Comparison of ENCODE assay signal across 18 cellular contexts in the genomic region with DNA sequence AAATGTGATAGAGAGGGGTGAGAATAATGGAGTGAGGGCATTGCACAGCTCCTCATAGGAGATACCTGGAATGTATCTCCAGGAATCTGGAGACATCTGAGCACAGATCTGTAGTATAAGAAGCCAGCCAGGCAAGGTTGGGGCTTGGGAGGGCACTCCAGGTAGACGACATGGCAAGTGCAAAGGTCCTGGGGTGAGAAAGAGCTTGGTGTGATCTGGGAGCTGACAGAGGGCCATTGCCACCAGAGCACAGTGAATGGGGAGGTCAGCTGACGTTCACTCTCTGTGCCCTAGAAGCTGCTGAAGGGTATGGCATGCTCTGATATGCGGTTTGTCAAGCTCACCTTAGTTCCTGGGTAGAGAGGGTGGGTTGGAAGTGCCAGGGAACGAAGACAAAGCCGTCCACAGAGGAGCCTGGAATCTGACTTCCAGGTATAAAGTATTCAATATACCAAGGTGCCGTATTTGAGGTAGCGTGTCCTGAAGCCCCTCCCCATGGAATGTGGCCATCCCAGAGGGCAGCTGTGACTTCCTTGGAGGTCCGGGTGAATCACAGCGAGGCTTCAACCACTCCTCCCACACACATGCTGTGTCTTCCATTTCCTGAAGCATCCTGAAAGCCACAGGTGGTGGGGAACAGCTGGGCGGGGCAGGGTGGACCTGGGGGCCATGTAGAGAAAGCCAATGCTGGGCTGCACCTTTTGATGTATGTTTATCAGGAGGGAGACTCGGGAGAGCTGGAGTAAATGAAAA.
"Had no signal": no experiment of that assay in that cellular context is flagged by ENCODE, and none has a peak within 500 bp of the region (broad histone marks: within the 10 kb centered on the region; RNA-seq: fewer than 3 reads in every experiment).

No MANE protein-coding gene starts in this region.

- H3K79me2 ChIP-seq: hepatocyte had no signal

- H3K9me3 ChIP-seq: colonic mucosa, esophagus muscularis mucosa, left ventricle myocardium inferior, neutrophil, tibial artery had no signal

- H3K36me3 ChIP-seq: colonic mucosa, esophagus muscularis mucosa, left ventricle myocardium inferior, neutrophil, tibial artery had no signal

- H3K27me3 ChIP-seq: colonic mucosa had no signal

- H3K4me2 ChIP-seq: hepatocyte had no signal

- ATAC-seq: activated T-cell treated with anti-CD3 and anti-CD28 coated beads, Interleukin-2, amount 50 U/mL, for 72 hours; naive thymus-derived CD8-positive, alpha-beta T cell; stimulated activated memory B cell treated with anti-CD40 and anti-IgM and Interleukin-4, amounts not matched to agents 10 μg/mL and 1 μg/mL and 100 μg/mL, for 72 hours had no signal

- FAIRE-seq: keratinocyte had no signal

- H3K4me3 ChIP-seq: colonic mucosa, esophagus muscularis mucosa, hepatocyte, left ventricle myocardium inferior, tibial artery had no signal

- H3K27ac ChIP-seq: colonic mucosa, esophagus muscularis mucosa, hepatocyte, left ventricle myocardium inferior, neutrophil, tibial artery had no signal

- H3K4me1 ChIP-seq: colonic mucosa, esophagus muscularis mucosa, left ventricle myocardium inferior, tibial artery had no signal

- DNase-seq: activated B cell treated with CpG ODN at 0.5 μM for 24 hours; activated CD4-positive, alpha-beta T cell treated with anti-CD3 and anti-CD28 coated beads for 48 hours; activated CD8-positive, alpha-beta memory T cell treated with anti-CD3 and anti-CD28 coated beads, Interleukin-2, amount 50 U/mL, for 48 hours; activated gamma-delta T cell; activated T-cell treated with anti-CD3 and anti-CD28 coated beads, Interleukin-2, amount 50 U/mL, for 72 hours; amniotic stem cell; central memory CD4-positive, alpha-beta T cell; colonic mucosa; left ventricle myocardium inferior; naive thymus-derived CD8-positive, alpha-beta T cell; stimulated activated CD4-positive, alpha-beta T cell treated with anti-CD3 and anti-CD28 coated beads, Interleukin-2, amount 100 ng/mL, for 48 hours; T-helper 2 cell; tibial artery had no signal
